Comparison of ENCODE assay signal across 17 cellular contexts in the genomic region with DNA sequence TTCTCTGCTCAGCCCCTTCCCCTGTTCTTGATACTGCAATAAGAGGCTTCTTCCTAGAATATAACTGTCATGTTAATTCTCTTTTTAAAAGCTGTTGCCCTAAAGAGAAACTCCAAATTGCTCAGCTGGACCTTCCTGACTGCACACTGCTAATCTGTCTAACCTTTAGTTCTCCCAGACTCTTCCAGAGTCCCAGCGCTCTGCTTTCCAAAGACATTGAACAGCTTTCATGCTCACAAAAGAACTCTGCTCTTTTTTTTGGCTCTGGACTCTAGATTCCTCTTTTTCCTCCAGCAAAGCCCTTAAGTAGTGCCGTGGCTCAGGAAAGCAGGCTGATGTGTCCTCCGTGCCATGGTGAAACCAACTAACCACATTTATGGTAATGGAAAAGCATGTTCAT.
A peak's percentile ranks its signal among the peaks of the same experiment; 100 is the strongest.
DNase-seq lines count a peak whose midpoint lies in the region; TF ChIP-seq lines count a peak whose summit lies in the region.
"Had no signal": no experiment of that assay in that cellular context is flagged by ENCODE, and none has a peak within 500 bp of the region (broad histone marks: within the 10 kb centered on the region; RNA-seq: fewer than 3 reads in every experiment).

No MANE protein-coding gene starts in this region.

- H3K9me3 Mint-ChIP-seq in endodermal cell: peaks cover 5% of the 10 kb centered on the region

- H3K9me3 ChIP-seq in adipocyte (ENCODE audit: control insufficient read depth, low read length) (no peaks in the 10 kb centered on the region), endodermal cell (ENCODE audit: control insufficient read depth, low read length) (peaks cover 11% of the 10 kb centered on the region), muscle layer of colon (ENCODE audit: low read length) (no peaks in the 10 kb centered on the region), sigmoid colon (no peaks in the 10 kb centered on the region), thyroid gland (no peaks in the 10 kb centered on the region)
- H3K9me3 ChIP-seq: BE2C had no signal

- H3K27me3 Mint-ChIP-seq in endodermal cell (ENCODE audit: insufficient read depth): peaks cover 3% of the 10 kb centered on the region

- H3K4me3 Mint-ChIP-seq in endodermal cell: no peak overlapping the region

- H3K4me3 ChIP-seq in adipocyte (ENCODE audit: low read length) (peak overlapping the region; percentile 7), endodermal cell (ENCODE audit: low read length) (no peak overlapping the region), muscle layer of colon (ENCODE audit: low read depth in 1 of 2, low read length in 2 of 2) (no peak overlapping the region), sigmoid colon (no peak overlapping the region), thyroid gland (replicated peaks in 1 of 3) (no peak overlapping the region)

- DNase-seq in adipocyte (ENCODE audit: low read depth) (no peak), endodermal cell (no peak), sigmoid colon (no peak), thyroid gland (no peak), NCI-H2171 (lab: John Stamatoyannopoulos, UW) (no peak), LoVo (ENCODE audit: low spot score) (no peak)
- DNase-seq: BE2C, DMS79 treated with DMSO at 0.1 percent for 48 hours, H7, MM.1S, NCI-H1105, NCI-H2029 treated with DMSO at 0.1 percent for 48 hours, NCI-H345, NCI-H524 treated with DMSO at 0.1 percent for 48 hours, OCI-M1, SHP77 had no signal

- TF ChIP-seq POLR2A in sigmoid colon (IDR thresholded peaks at IDR 0.05): no peak
- no peak for TF ChIP-seq POLR2A in thyroid gland (IDR thresholded peaks at IDR 0.05)

- 94 to 100% methylated on average over 1 to 3 of the region's 3 CpGs for WGBS in endodermal cell (ENCODE audit: insufficient coverage in 1 of 2, insufficient read length in 1 of 2), 2 experiments
- 79 to 84% methylated on average over 3 of the region's 3 CpGs for WGBS in sigmoid colon, 2 donors
- 76 to 82% methylated on average over 3 of the region's 3 CpGs for WGBS in thyroid gland, 2 donors

- H3K27me3 ChIP-seq in adipocyte (replicated peaks; ENCODE audit: control insufficient read depth, insufficient read depth, low read length): no peaks in the 10 kb centered on the region
- H3K27me3 ChIP-seq in endodermal cell (ENCODE audit: control insufficient read depth, insufficient read depth, low read length, poor library complexity, severe bottlenecking): no peaks in the 10 kb centered on the region
- no peaks in the 10 kb centered on the region for H3K27me3 ChIP-seq in muscle layer of colon (ENCODE audit: control insufficient read depth in 1 of 2, insufficient read depth in 2 of 2, low read length in 2 of 2)
- no peaks in the 10 kb centered on the region for H3K27me3 ChIP-seq in sigmoid colon
- H3K27me3 ChIP-seq in thyroid gland: no peaks in the 10 kb centered on the region
- H3K27me3 ChIP-seq: BE2C had no signal

- TF ChIP-seq EP300 in sigmoid colon (IDR thresholded peaks at IDR 0.05): no peak

- intact Hi-C loops in sigmoid colon (cut with DNase I) (no loop called here), thyroid gland (cut with DNase I) (no loop called here)

- no peaks in the 10 kb centered on the region for H3K36me3 Mint-ChIP-seq in endodermal cell (ENCODE audit: low read depth)

- H3K27ac ChIP-seq in endodermal cell (ENCODE audit: low read depth, low read length) (peak overlapping the region; percentile 62), muscle layer of colon (ENCODE audit: low read depth, low read length) (no peak overlapping the region), sigmoid colon (peak overlapping the region; percentile 9 to 56 (median 44)), thyroid gland (no peak overlapping the region)

- no peaks in the 10 kb centered on the region for H3K4me1 Mint-ChIP-seq in endodermal cell

- H3K4me1 ChIP-seq in adipocyte (ENCODE audit: control insufficient read depth, insufficient read depth, low read length): peaks cover 24% of the 10 kb centered on the region
- no peaks in the 10 kb centered on the region for H3K4me1 ChIP-seq in endodermal cell (ENCODE audit: control insufficient read depth, insufficient read depth, low read length)
- H3K4me1 ChIP-seq in muscle layer of colon (ENCODE audit: insufficient read depth, low read length): peaks cover 16% of the 10 kb centered on the region
- peaks cover 0 to 28% (median 11%) of the 10 kb centered on the region in 4 donors for H3K4me1 ChIP-seq in sigmoid colon
- H3K4me1 ChIP-seq in thyroid gland: no peaks in the 10 kb centered on the region
- H3K4me1 ChIP-seq: BE2C had no signal

- H3K9ac ChIP-seq in adipocyte (ENCODE audit: low read length) (no peak overlapping the region), endodermal cell (ENCODE audit: extremely low read depth, low read length, poor library complexity, severe bottlenecking) (no peak overlapping the region), muscle layer of colon (ENCODE audit: low read length) (peak overlapping the region; percentile 19)

- H3K27ac Mint-ChIP-seq in endodermal cell: no peak overlapping the region

- TF ChIP-seq CTCF in endodermal cell (conservative IDR thresholded peaks at IDR 0.05) (no peak), sigmoid colon (IDR thresholded peaks at IDR 0.05) (no peak), thyroid gland (IDR thresholded peaks at IDR 0.05) (no peak)

- H3K36me3 ChIP-seq in adipocyte (ENCODE audit: control insufficient read depth, insufficient read depth, low read length, severe bottlenecking) (no peaks in the 10 kb centered on the region), endodermal cell (ENCODE audit: control insufficient read depth, insufficient read depth, low read length) (no peaks in the 10 kb centered on the region), muscle layer of colon (ENCODE audit: insufficient read depth, low read length) (no peaks in the 10 kb centered on the region), sigmoid colon (no peaks in the 10 kb centered on the region), thyroid gland (no peaks in the 10 kb centered on the region)
- H3K36me3 ChIP-seq: BE2C had no signal

Comparison
In these comparisons a context has a peak if more than half of its experiments do, and no peak if none do; other contexts are left out.
1. H3K27ac ChIP-seq: peak in endodermal cell (single experiment) and sigmoid colon (4 of 4); none in muscle layer of colon (single experiment) and thyroid gland (0 of 3).